19 cellular contexts compared by ENCODE assay signal in genomic region chr12:12543959-12544358, GRCh38. TPM values are rescaled to one million over a fixed set of nuclear protein-coding genes. Genes with fewer than 3 reads are reported as not detected.
DNase-seq lines count a peak whose midpoint lies in the region; ATAC-seq, FAIRE-seq and TF ChIP-seq lines count a peak whose summit lies in the region.
"Had no signal": no experiment of that assay in that cellular context is flagged by ENCODE, and none has a peak within 500 bp of the region (broad histone marks: within the 10 kb centered on the region; RNA-seq: fewer than 3 reads in every experiment).

No MANE protein-coding gene starts in this region.

- H3K27me3 Mint-ChIP-seq in activated CD4-positive, alpha-beta memory T cell treated with anti-CD3 and anti-CD28 coated beads for 36 hours = no peaks in the 10 kb centered on the region
- H3K27me3 Mint-ChIP-seq in activated CD4-positive, alpha-beta memory T cell treated with anti-CD3 and anti-CD28 coated beads, Interleukin-2, amount 10 ng/mL, durations not matched to agents 7 days and 5 days = no peaks in the 10 kb centered on the region
- no peaks in the 10 kb centered on the region for H3K27me3 Mint-ChIP-seq in CD4-positive, CD25-positive, alpha-beta regulatory T cell
- H3K27me3 Mint-ChIP-seq in CD8-positive, alpha-beta T cell (ENCODE audit: low read depth) = no peaks in the 10 kb centered on the region
- H3K27me3 Mint-ChIP-seq in activated T-helper 17 cell treated with anti-CD3 and anti-CD28 coated beads, Interleukin-2, amount 50 U/mL, for 72 hours = no peaks in the 10 kb centered on the region

- CTCF ChIA-PET in activated CD4-positive, alpha-beta memory T cell treated with anti-CD3 and anti-CD28 coated beads for 36 hours (lab: Charles Lee) = interaction anchor here (0.6 to 1.6 kb wide), 7 partner anchors 13 to 535 kb away, joined by 3 to 6 read pairs (median 3); partner anchors contain the start of gene DUSP16
- CTCF ChIA-PET in activated CD4-positive, alpha-beta memory T cell treated with anti-CD3 and anti-CD28 coated beads, Interleukin-2, amount 10 ng/mL, durations not matched to agents 7 days and 5 days (lab: Charles Lee) = interaction anchor here (0.8 kb wide), 2 partner anchors 19 to 193 kb away, joined by 3 to 4 read pairs; partner anchors contain the start of gene DUSP16
- CTCF ChIA-PET in CD8-positive, alpha-beta T cell (lab: Charles Lee) = interaction anchor here (0.8 to 2.3 kb wide), 3 partner anchors 15 to 167 kb away, joined by 3 to 5 read pairs (median 3); no protein-coding TSS in a partner anchor

- peaks cover 6% of the 10 kb centered on the region for H3K36me3 ChIP-seq in CD4-positive, CD25-positive, alpha-beta regulatory T cell (ENCODE audit: control insufficient read depth, insufficient read depth, low read length)
- no peaks in the 10 kb centered on the region for H3K36me3 ChIP-seq in CD8-positive, alpha-beta T cell (ENCODE audit: insufficient read depth, low read length)
- H3K36me3 ChIP-seq: BLaER1, MG63 had no signal

- FAIRE-seq in urothelium cell line (lab: Jason Lieb, UNC) = no peak
- FAIRE-seq: GM18507 had no signal

- H3K9me3 Mint-ChIP-seq in activated CD4-positive, alpha-beta memory T cell treated with anti-CD3 and anti-CD28 coated beads for 36 hours = no peaks in the 10 kb centered on the region
- H3K9me3 Mint-ChIP-seq in activated CD4-positive, alpha-beta memory T cell treated with anti-CD3 and anti-CD28 coated beads, Interleukin-2, amount 10 ng/mL, durations not matched to agents 7 days and 5 days = no peaks in the 10 kb centered on the region
- no peaks in the 10 kb centered on the region for H3K9me3 Mint-ChIP-seq in CD4-positive, CD25-positive, alpha-beta regulatory T cell
- no peaks in the 10 kb centered on the region for H3K9me3 Mint-ChIP-seq in CD8-positive, alpha-beta T cell
- H3K9me3 Mint-ChIP-seq in activated T-helper 17 cell treated with anti-CD3 and anti-CD28 coated beads, Interleukin-2, amount 50 U/mL, for 72 hours = no peaks in the 10 kb centered on the region
- H3K9me3 Mint-ChIP-seq: GM23338, H9 had no signal

- no peak overlapping the region for H3K4me3 Mint-ChIP-seq in activated CD4-positive, alpha-beta memory T cell treated with anti-CD3 and anti-CD28 coated beads for 36 hours
- no peak overlapping the region for H3K4me3 Mint-ChIP-seq in activated CD4-positive, alpha-beta memory T cell treated with anti-CD3 and anti-CD28 coated beads, Interleukin-2, amount 10 ng/mL, durations not matched to agents 7 days and 5 days
- peak overlapping the region in 1 of 4 donors; percentile 34 for H3K4me3 Mint-ChIP-seq in CD4-positive, CD25-positive, alpha-beta regulatory T cell
- H3K4me3 Mint-ChIP-seq in CD8-positive, alpha-beta T cell = no peak overlapping the region
- no peak overlapping the region for H3K4me3 Mint-ChIP-seq in activated T-helper 17 cell treated with anti-CD3 and anti-CD28 coated beads, Interleukin-2, amount 50 U/mL, for 72 hours
- H3K4me3 Mint-ChIP-seq: GM23338, H9 had no signal

- no peak for DNase-seq in activated CD4-positive, alpha-beta memory T cell treated with anti-CD3 and anti-CD28 coated beads for 36 hours
- DNase-seq in activated CD4-positive, alpha-beta memory T cell treated with anti-CD3 and anti-CD28 coated beads, Interleukin-2, amount 10 ng/mL, durations not matched to agents 7 days and 5 days = no peak
- DNase-seq in CD4-positive, CD25-positive, alpha-beta regulatory T cell = no peak
- DNase-seq in CD8-positive, alpha-beta T cell = no peak
- no peak for DNase-seq in urothelium cell line (ENCODE audit: low spot score)
- DNase-seq: H9, IMR-90, KG1, MG63, NCI-H2029, NCI-H446, NCI-H524 treated with DMSO at 0.1 percent for 48 hours, NCI-H774 had no signal

- no peaks in the 10 kb centered on the region for H3K9me3 ChIP-seq in CD4-positive, CD25-positive, alpha-beta regulatory T cell (ENCODE audit: control insufficient read depth in 2 of 2, low read length in 2 of 2)
- no peaks in the 10 kb centered on the region for H3K9me3 ChIP-seq in CD8-positive, alpha-beta T cell (ENCODE audit: low read length)
- H3K9me3 ChIP-seq: MG63 had no signal

- POLR2A ChIA-PET in activated CD4-positive, alpha-beta memory T cell treated with anti-CD3 and anti-CD28 coated beads for 36 hours (lab: Charles Lee) = interaction anchor here (0.9 kb wide), 1 partner anchor 24 kb away, joined by 3 read pairs; no protein-coding TSS in a partner anchor
- POLR2A ChIA-PET in activated CD4-positive, alpha-beta memory T cell treated with anti-CD3 and anti-CD28 coated beads, Interleukin-2, amount 10 ng/mL, durations not matched to agents 7 days and 5 days (lab: Charles Lee) = interaction anchor here (1.2 to 2.3 kb wide), 2 partner anchors 9 to 17 kb away, joined by 3 to 5 read pairs; no protein-coding TSS in a partner anchor
- POLR2A ChIA-PET in CD8-positive, alpha-beta T cell (lab: Charles Lee) = interaction anchor here (0.9 kb wide), 1 partner anchor 17 kb away, joined by 5 read pairs; no protein-coding TSS in a partner anchor

- H3K27ac ChIP-seq in CD4-positive, CD25-positive, alpha-beta regulatory T cell (ENCODE audit: insufficient read depth, low read length, poor library complexity, severe bottlenecking) = peak overlapping the region; percentile 53
- H3K27ac ChIP-seq in CD8-positive, alpha-beta T cell (ENCODE audit: low read depth, low read length) = no peak overlapping the region
- H3K27ac ChIP-seq: BLaER1 had no signal

- peaks cover 28% of the 10 kb centered on the region for H3K36me3 Mint-ChIP-seq in activated CD4-positive, alpha-beta memory T cell treated with anti-CD3 and anti-CD28 coated beads for 36 hours
- H3K36me3 Mint-ChIP-seq in activated CD4-positive, alpha-beta memory T cell treated with anti-CD3 and anti-CD28 coated beads, Interleukin-2, amount 10 ng/mL, durations not matched to agents 7 days and 5 days (ENCODE audit: low read depth) = peaks cover 50% of the 10 kb centered on the region
- peaks cover 15% of the 10 kb centered on the region for H3K36me3 Mint-ChIP-seq in CD4-positive, CD25-positive, alpha-beta regulatory T cell
- no peaks in the 10 kb centered on the region for H3K36me3 Mint-ChIP-seq in CD8-positive, alpha-beta T cell
- peaks cover 90% of the 10 kb centered on the region for H3K36me3 Mint-ChIP-seq in activated T-helper 17 cell treated with anti-CD3 and anti-CD28 coated beads, Interleukin-2, amount 50 U/mL, for 72 hours (ENCODE audit: low read depth)

- intact Hi-C loops in activated CD4-positive, alpha-beta memory T cell treated with anti-CD3 and anti-CD28 coated beads for 36 hours (cut with micrococcal nuclease) = no loop called here
- intact Hi-C loops in CD8-positive, alpha-beta T cell (cut with DNase I, micrococcal nuclease) = loop anchor here in 1 of 2 experiments (2.0 kb wide), 1 partner anchor 15 kb away; no protein-coding TSS in a partner anchor

- H3K4me3 ChIP-seq in CD4-positive, CD25-positive, alpha-beta regulatory T cell (ENCODE audit: low read depth, low read length) = peak overlapping the region; percentile 28
- no peak overlapping the region for H3K4me3 ChIP-seq in CD8-positive, alpha-beta T cell (ENCODE audit: low read depth, low read length)
- H3K4me3 ChIP-seq: BLaER1, GM23338, MG63 had no signal

- no peak for ATAC-seq in CD4-positive, CD25-positive, alpha-beta regulatory T cell (ENCODE audit: low read depth in 2 of 2)
- ATAC-seq in CD8-positive, alpha-beta T cell = no peak
- peak; percentile 37 for ATAC-seq in activated T-helper 17 cell treated with anti-CD3 and anti-CD28 coated beads, Interleukin-2, amount 50 U/mL, for 72 hours (replicated peaks)
- ATAC-seq in HG03039 (IDR thresholded peaks at IDR 0.05; ENCODE audit: unreplicated experiment) = no peak
- ATAC-seq: GM23338, SK-N-SH treated with all-trans-retinoic acid at 6 μM for 48 hours had no signal

- no peaks in the 10 kb centered on the region for H3K27me3 ChIP-seq in CD4-positive, CD25-positive, alpha-beta regulatory T cell (ENCODE audit: control insufficient read depth, insufficient read depth, low read length)
- H3K27me3 ChIP-seq in CD8-positive, alpha-beta T cell (ENCODE audit: insufficient read depth, low read length) = no peaks in the 10 kb centered on the region
- H3K27me3 ChIP-seq: BLaER1, MG63 had no signal

- peaks cover 41% of the 10 kb centered on the region for H3K4me1 Mint-ChIP-seq in activated CD4-positive, alpha-beta memory T cell treated with anti-CD3 and anti-CD28 coated beads for 36 hours (ENCODE audit: low read depth)
- H3K4me1 Mint-ChIP-seq in activated CD4-positive, alpha-beta memory T cell treated with anti-CD3 and anti-CD28 coated beads, Interleukin-2, amount 10 ng/mL, durations not matched to agents 7 days and 5 days = peaks cover 38% of the 10 kb centered on the region
- H3K4me1 Mint-ChIP-seq in CD4-positive, CD25-positive, alpha-beta regulatory T cell = peaks cover 37 to 79% (median 60%) of the 10 kb centered on the region in 4 donors
- peaks cover 35% of the 10 kb centered on the region for H3K4me1 Mint-ChIP-seq in CD8-positive, alpha-beta T cell (ENCODE audit: low read depth)
- peaks cover 15% of the 10 kb centered on the region for H3K4me1 Mint-ChIP-seq in activated T-helper 17 cell treated with anti-CD3 and anti-CD28 coated beads, Interleukin-2, amount 50 U/mL, for 72 hours

- H3K4me1 ChIP-seq in CD4-positive, CD25-positive, alpha-beta regulatory T cell (ENCODE audit: control insufficient read depth, insufficient read depth, low read length, poor library complexity, severe bottlenecking) = peaks cover 39% of the 10 kb centered on the region
- H3K4me1 ChIP-seq in CD8-positive, alpha-beta T cell (ENCODE audit: insufficient read depth, low read length) = peaks cover 11% of the 10 kb centered on the region

- no peak for TF ChIP-seq CTCF in CD8-positive, alpha-beta T cell (IDR thresholded peaks at IDR 0.05)

- H3K27ac Mint-ChIP-seq in activated CD4-positive, alpha-beta memory T cell treated with anti-CD3 and anti-CD28 coated beads for 36 hours = peak overlapping the region; percentile 26
- H3K27ac Mint-ChIP-seq in activated CD4-positive, alpha-beta memory T cell treated with anti-CD3 and anti-CD28 coated beads, Interleukin-2, amount 10 ng/mL, durations not matched to agents 7 days and 5 days = no peak overlapping the region
- H3K27ac Mint-ChIP-seq in CD4-positive, CD25-positive, alpha-beta regulatory T cell = peak overlapping the region; percentile 1 to 74 (median 22)
- H3K27ac Mint-ChIP-seq in CD8-positive, alpha-beta T cell = peak overlapping the region; percentile 46
- H3K27ac Mint-ChIP-seq in activated T-helper 17 cell treated with anti-CD3 and anti-CD28 coated beads, Interleukin-2, amount 50 U/mL, for 72 hours = peak overlapping the region; percentile 25
- H3K27ac Mint-ChIP-seq: GM23338, H9 had no signal

RNA-seq across cellular contexts. Expression of gene DUSP16, which starts 18.7 kb away (rescaled TPM):
- total RNA-seq in activated CD4-positive, alpha-beta memory T cell treated with anti-CD3 and anti-CD28 coated beads for 36 hours = 10 to 100 TPM; 70.2 to 82.1 TPM
- 10 to 100 TPM; 77.3 to 85.2 TPM for total RNA-seq in activated CD4-positive, alpha-beta memory T cell treated with anti-CD3 and anti-CD28 coated beads, Interleukin-2, amount 10 ng/mL, durations not matched to agents 7 days and 5 days
- total RNA-seq in CD4-positive, CD25-positive, alpha-beta regulatory T cell = 108 TPM
- polyA plus RNA-seq in CD4-positive, CD25-positive, alpha-beta regulatory T cell = 10 to 100 TPM; 29.4 to 40.7 (median 30.2) TPM
- 10 to 100 TPM; 27.9 to 34.1 TPM for total RNA-seq in CD8-positive, alpha-beta T cell
- total RNA-seq in activated T-helper 17 cell treated with anti-CD3 and anti-CD28 coated beads, Interleukin-2, amount 50 U/mL, for 72 hours = 100 to 1,000 TPM in 1 of 2 donors, 10 to 100 TPM in 1; 68.8 to 125 TPM
